ENCODE assay signal across 8 cellular contexts in genomic region chr2:113888641-113889470, GRCh38.
A peak's percentile ranks its signal among the peaks of the same experiment; 100 is the strongest.
DNase-seq lines count a peak whose midpoint lies in the region; ATAC-seq and TF ChIP-seq lines count a peak whose summit lies in the region.

No MANE protein-coding gene starts in this region.

- DNase-seq in coronary artery (ENCODE audit: low spot score) (no peak), NCI-H146 treated with DMSO at 0.1 percent for 48 hours (lab: John Stamatoyannopoulos, UW; ENCODE audit: unreplicated experiment) (no peak), COLO668 (lab: John Stamatoyannopoulos, UW; ENCODE audit: unreplicated experiment) (no peak)

- ATAC-seq in GM21737 (IDR thresholded peaks at IDR 0.05; ENCODE audit: unreplicated experiment): no peak
- ATAC-seq in activated CD4-positive, CD25-positive, alpha-beta regulatory T cell treated with anti-CD3 and anti-CD28 coated beads, Interleukin-2, amount 50 U/mL, for 24 hours: no peak

- H3K27me3 ChIP-seq in ACC112 (ENCODE audit: insufficient read depth, low read length) (no peaks in the 10 kb centered on the region), mucosa of stomach (ENCODE audit: control insufficient read depth, insufficient read depth, low read length) (no peaks in the 10 kb centered on the region)

- H3K4me1 ChIP-seq in ACC112 (ENCODE audit: control insufficient read depth, insufficient read depth, low read length, unreplicated experiment) (peaks cover 46% of the 10 kb centered on the region), mucosa of stomach (ENCODE audit: control insufficient read depth, insufficient read depth, low read length) (peaks cover 42% of the 10 kb centered on the region)

- H3K79me2 ChIP-seq in ACC112 (ENCODE audit: control insufficient read depth, insufficient read depth, low read length, unreplicated experiment): peaks cover 63% of the 10 kb centered on the region

- peak overlapping the region; percentile 99 for H3K9ac ChIP-seq in mucosa of stomach (ENCODE audit: low read length)

- H3K27ac ChIP-seq in ACC112 (ENCODE audit: low read depth, low read length): peak overlapping the region; percentile 80
- H3K27ac ChIP-seq in KOPT-K1 (ENCODE audit: low read depth, low read length, poor library complexity, severe bottlenecking): peak overlapping the region; percentile 98
- peak overlapping the region; percentile 97 to 100 for H3K27ac ChIP-seq in coronary artery

- H3K4me3 ChIP-seq in ACC112 (ENCODE audit: low read depth, low read length) (peak overlapping the region; percentile 95), coronary artery (peak overlapping the region; percentile 98), mucosa of stomach (ENCODE audit: low read length) (peak overlapping the region; percentile 91)

- H3K9me3 ChIP-seq in KOPT-K1 (ENCODE audit: insufficient read depth, low read length, poor library complexity, severe bottlenecking): no peaks in the 10 kb centered on the region
- no peaks in the 10 kb centered on the region for H3K9me3 ChIP-seq in mucosa of stomach (ENCODE audit: control insufficient read depth, low read length)

- peak overlapping the region; percentile 16 for H2AFZ ChIP-seq in ACC112 (ENCODE audit: low read length, unreplicated experiment)

- TF ChIP-seq CTCF in coronary artery (IDR thresholded peaks at IDR 0.05): no peak

- no peaks in the 10 kb centered on the region for H3K36me3 ChIP-seq in ACC112 (ENCODE audit: insufficient read depth, low read length)
- H3K36me3 ChIP-seq in KOPT-K1 (ENCODE audit: insufficient read depth, low read length): peaks cover 9% of the 10 kb centered on the region
- H3K36me3 ChIP-seq in mucosa of stomach (ENCODE audit: control insufficient read depth, insufficient read depth, low read length): no peaks in the 10 kb centered on the region
